Comparison of ENCODE assay signal across 16 cellular contexts in genomic region chr3:121648219-121648958, GRCh38. TPM values are rescaled to one million over a fixed set of nuclear protein-coding genes. Genes with fewer than 3 reads are reported as not detected.
A peak's percentile ranks its signal among the peaks of the same experiment; 100 is the strongest.
DNase-seq lines count a peak whose midpoint lies in the region; ATAC-seq, FAIRE-seq and TF ChIP-seq lines count a peak whose summit lies in the region.
"Had no signal": no experiment of that assay in that cellular context is flagged by ENCODE, and none has a peak within 500 bp of the region (broad histone marks: within the 10 kb centered on the region; RNA-seq: fewer than 3 reads in every experiment).

No MANE protein-coding gene starts in this region.

- TF ChIP-seq EP300 in H1 (IDR thresholded peaks at IDR 0.05; ENCODE audit: borderline replicate concordance in 1 of 2, low read depth in 2 of 2, low read length in 2 of 2) (no peak), suprapubic skin (IDR thresholded peaks at IDR 0.05) (no peak)

- H2AFZ ChIP-seq in H1 (ENCODE audit: low read length) = 0 out of 2 replicates have a peak overlapping the region, but pooled peaks have one; percentile 14

- CTCF ChIA-PET in H1 (lab: Charles Lee; ENCODE audit: partially characterized antibody) = interaction anchor here (1.2 to 1.6 kb wide), 3 partner anchors 62 to 96 kb away, joined by 3 to 4 read pairs (median 3); no protein-coding TSS in a partner anchor

- POLR2A ChIA-PET in H1 (lab: Charles Lee; ENCODE audit: partially characterized antibody) = no interaction called here

- no peak overlapping the region for H4K8ac ChIP-seq in H1 (ENCODE audit: extremely low read depth, insufficient read depth, low read length)

- TF ChIP-seq POLR2A in H1 (IDR thresholded peaks at IDR 0.05; ENCODE audit: control extremely low read depth in 1 of 2, low read depth in 2 of 2, low read length in 2 of 2) (no peak), suprapubic skin (IDR thresholded peaks at IDR 0.05) (no peak)

- H2BK12ac ChIP-seq in H1 (ENCODE audit: low read depth, low read length) = no peak overlapping the region

- H2AK5ac ChIP-seq in H1 (ENCODE audit: low read depth, low read length) = no peak overlapping the region

- TF ChIP-seq RAD21 in H1 (IDR thresholded peaks at IDR 0.05 in 1 of 2, conservative IDR thresholded peaks at IDR 0.05 in 1 of 2; ENCODE audit: low read depth in 2 of 2, low read length in 2 of 2) = peak; percentile 26 to 33; a peak in 3 of 4 replicates

- H3K56ac ChIP-seq in H1 (replicated peaks; ENCODE audit: insufficient read length, low read depth, low read length) = no peak overlapping the region

- DNase-seq in NCI-H446 treated with DMSO at 0.1 percent for 48 hours (lab: John Stamatoyannopoulos, UW) (peak; percentile 98), H1 (ENCODE audit: low read depth in 1 of 2, low spot score in 2 of 2) (no peak), left lobe of liver (ENCODE audit: low spot score) (peak; percentile 52), suprapubic skin (ENCODE audit: low spot score in 2 of 2) (no peak), COLO668 (lab: John Stamatoyannopoulos, UW; ENCODE audit: unreplicated experiment) (no peak), DMS153 treated with DMSO at 0.1 percent for 48 hours (lab: John Stamatoyannopoulos, UW; ENCODE audit: unreplicated experiment) (no peak)
- DNase-seq: activated CD4-positive, alpha-beta T cell treated with anti-CD3 and anti-CD28 coated beads for 4 hours; activated T-cell treated with anti-CD3 and anti-CD28 coated beads for 4 hours; MG63; SHP77 had no signal

- H3K23ac ChIP-seq in H1 (ENCODE audit: insufficient read length) = no peak overlapping the region

- ATAC-seq in left lobe of liver = peak; percentile 95
- no peak for ATAC-seq in GM18870 (IDR thresholded peaks at IDR 0.05; ENCODE audit: unreplicated experiment)
- ATAC-seq: activated naive CD4-positive, alpha-beta T cell treated with anti-CD3 and anti-CD28 coated beads, Interleukin-2, amount 50 U/mL, for 72 hours had no signal

- 89% methylated on average over 6 of the region's 6 CpGs; no CpG with 5 or more reads in 1 of the 2 experiments for WGBS in H1 (ENCODE audit: extremely low coverage in 1 of 2, insufficient coverage in 1 of 2, insufficient read length in 1 of 2, insufficient replicate concordance in 2 of 2, low coverage in 1 of 2, low lambda C conversion rate in 2 of 2, missing lambda C conversion rate in 1 of 2), 2 experiments
- WGBS in suprapubic skin = 56% methylated on average over 6 of the region's 6 CpGs

- H3K27ac ChIP-seq in H1 (ENCODE audit: low read depth, low read length) (no peak overlapping the region), suprapubic skin (peak overlapping the region; percentile 25)

- H2BK120ac ChIP-seq in H1 (replicated peaks; ENCODE audit: low read depth, low read length) = no peak overlapping the region

- H3K79me2 ChIP-seq in H1 (ENCODE audit: control insufficient read depth in 1 of 2, insufficient read depth in 2 of 2, low read length in 2 of 2) = no peaks in the 10 kb centered on the region

- H3K4me3 ChIP-seq in H1 (ENCODE audit: extremely low read depth in 1 of 4, insufficient read depth in 2 of 4, low read depth in 3 of 4, low read length in 4 of 4) = no peak overlapping the region
- no peak overlapping the region for H3K4me3 ChIP-seq in suprapubic skin
- H3K4me3 ChIP-seq: MG63 had no signal

- no peak for TF ChIP-seq CTCF in H1 (IDR thresholded peaks at IDR 0.05; ENCODE audit: control extremely low read depth in 1 of 3, insufficient read depth in 1 of 3, low read depth in 1 of 3, low read length in 3 of 3)
- no peak for TF ChIP-seq CTCF in suprapubic skin (IDR thresholded peaks at IDR 0.05)

- H3K4me1 ChIP-seq in H1 (replicated peaks in 1 of 4; ENCODE audit: control insufficient read depth in 3 of 4, insufficient read depth in 4 of 4, low read length in 3 of 4) = peaks cover 0 to 4% (median 0%) of the 10 kb centered on the region in 4 experiments; a peak in 2 of 7 replicates
- peaks cover 13% of the 10 kb centered on the region for H3K4me1 ChIP-seq in suprapubic skin

- H3K9me3 ChIP-seq in H1 (ENCODE audit: insufficient read depth in 2 of 2, low read depth in 1 of 2, low read length in 1 of 2) = no peaks in the 10 kb centered on the region
- H3K9me3 ChIP-seq in suprapubic skin = no peaks in the 10 kb centered on the region
- H3K9me3 ChIP-seq: MG63 had no signal

- no peak overlapping the region for H4K91ac ChIP-seq in H1 (replicated peaks; ENCODE audit: insufficient read length, low read length)

- no peak overlapping the region for H3K18ac ChIP-seq in H1 (ENCODE audit: extremely low read depth, low read length)

- no peaks in the 10 kb centered on the region for H3K36me3 ChIP-seq in H1 (ENCODE audit: control insufficient read depth in 2 of 4, insufficient read depth in 4 of 4, low read length in 3 of 4)
- no peaks in the 10 kb centered on the region for H3K36me3 ChIP-seq in suprapubic skin
- H3K36me3 ChIP-seq: MG63 had no signal

- FAIRE-seq in H1 (lab: Jason Lieb, UNC) = no peak
- FAIRE-seq: GM12892 had no signal

- H3K79me1 ChIP-seq in H1 (ENCODE audit: low read depth, low read length) = no peaks in the 10 kb centered on the region

- no peak overlapping the region for H4K5ac ChIP-seq in H1 (ENCODE audit: insufficient read length, low read depth, low read length)

- H3K27me3 ChIP-seq in H1 (replicated peaks in 1 of 4; ENCODE audit: control insufficient read depth in 3 of 4, extremely low read depth in 1 of 4, insufficient read depth in 3 of 4, low read length in 3 of 4) = no peaks in the 10 kb centered on the region
- H3K27me3 ChIP-seq in suprapubic skin = no peaks in the 10 kb centered on the region

- H3K23me2 ChIP-seq in H1 (ENCODE audit: low read depth, low read length) = no peaks in the 10 kb centered on the region

- H4K20me1 ChIP-seq in H1 (replicated peaks in 1 of 2; ENCODE audit: control insufficient read depth in 1 of 2, insufficient read depth in 2 of 2, low read length in 2 of 2) = no peaks in the 10 kb centered on the region

- no peak overlapping the region for H3K4me2 ChIP-seq in H1 (ENCODE audit: insufficient read depth in 1 of 2, low read depth in 2 of 2, low read length in 2 of 2)

- H2BK20ac ChIP-seq in H1 (ENCODE audit: low read length) = no peak overlapping the region

- no peak overlapping the region for H3K9ac ChIP-seq in H1 (replicated peaks in 1 of 4; ENCODE audit: extremely low read depth in 1 of 4, low read depth in 3 of 4, low read length in 3 of 4)

- no peak overlapping the region for H2BK5ac ChIP-seq in H1 (ENCODE audit: low read depth, low read length)

- H3K4ac ChIP-seq in H1 (replicated peaks; ENCODE audit: insufficient read length, low read depth, low read length) = no peak overlapping the region

- no peak overlapping the region for H2BK15ac ChIP-seq in H1 (ENCODE audit: low read length)

- no peak overlapping the region for H3K14ac ChIP-seq in H1 (ENCODE audit: insufficient read length)

TF ChIP-seq in H1, 55 proteins besides CTCF, POLR2A, EP300 and RAD21 (continues in another document):
- TF ChIP-seq KDM1A (IDR thresholded peaks at IDR 0.05; ENCODE audit: borderline replicate concordance, low read length) (no peak), SP1 (IDR thresholded peaks at IDR 0.05; ENCODE audit: low read depth, low read length) (no peak), PHF8 (conservative IDR thresholded peaks at IDR 0.05; ENCODE audit: low read depth, low read length) (no peak), EGR1 (IDR thresholded peaks at IDR 0.05; ENCODE audit: borderline replicate concordance, low read depth, low read length) (no peak), TCF12 (IDR thresholded peaks at IDR 0.05; ENCODE audit: low read depth, low read length) (no peak), SRF (IDR thresholded peaks at IDR 0.05; ENCODE audit: low read depth, low read length) (no peak), BACH1 (IDR thresholded peaks at IDR 0.05; ENCODE audit: low read length) (no peak), SIN3A (conservative IDR thresholded peaks at IDR 0.05 in 1 of 2, IDR thresholded peaks at IDR 0.05 in 1 of 2; ENCODE audit: low read depth in 1 of 2, low read length in 2 of 2) (no peak), HDAC6 (IDR thresholded peaks at IDR 0.05; ENCODE audit: low read depth, low read length) (no peak), SIRT6 (IDR thresholded peaks at IDR 0.05; ENCODE audit: low read length) (no peak)

RNA-seq across cellular contexts. Expression of gene HCLS1, which starts 12.3 kb away (rescaled TPM):
- total RNA-seq in H1 (2021; fragmentation: NEBNext Ultra II Directional; extraction: Animal tissue kit (Norgen Biotek cat#: 25700)) = 0.86 and 1.3 TPM in 2 replicates
- 0.46 and 0.53 TPM in 2 replicates for polyA plus RNA-seq in H1 (2011; rRNA removed)
- polyA plus RNA-seq in H1 (2011; cell fraction: cytosol; rRNA removed) = 0.87 TPM
- polyA plus RNA-seq in H1 (2011; cell fraction: nucleus; rRNA removed) = 0.70 TPM
- 0.70 to 1.0 TPM (median 0.92 TPM) in 4 replicates for polyA plus RNA-seq in H1 (2012, experiment 1 of 2)
- 0.16 TPM for polyA plus RNA-seq in H1 (2012, experiment 2 of 2)
- 1.3 TPM for polyA plus RNA-seq in H1 (2013, experiment 1 of 2)
- polyA plus RNA-seq in H1 (2013, experiment 2 of 2) = 1.2 TPM
- polyA minus RNA-seq in H1 (2011; rRNA and poly(A)+ RNA removed) = 0.44 and 0.56 TPM in 2 replicates
- polyA minus RNA-seq in H1 (2011; cell fraction: cytosol; rRNA and poly(A)+ RNA removed) = not detected
- 0.70 TPM for polyA minus RNA-seq in H1 (2011; cell fraction: nucleus; rRNA and poly(A)+ RNA removed)
- total RNA-seq in left lobe of liver (15.4 TPM), suprapubic skin (10 to 100 TPM in 3 of 4 donors, 1 to 10 TPM in 1; 7.2 to 20.3 (median 11.8) TPM)

RNA-seq across cellular contexts. Expression of gene FBXO40, which starts 55.2 kb away (rescaled TPM):
- total RNA-seq in H1 (2021; fragmentation: NEBNext Ultra II Directional; extraction: Animal tissue kit (Norgen Biotek cat#: 25700)) = 0.06 TPM in 1 of 2 replicates, not detected in the other
- polyA plus RNA-seq in H1 (2011; rRNA removed) = 0.03 and 0.05 TPM in 2 replicates
- polyA plus RNA-seq in H1 (2011; cell fraction: cytosol; rRNA removed) = 0.04 TPM
- 0.07 TPM for polyA plus RNA-seq in H1 (2011; cell fraction: nucleus; rRNA removed)
- 0.03 to 0.05 TPM (median 0.05 TPM) in 3 of 4 replicates, not detected in the other for polyA plus RNA-seq in H1 (2012, experiment 1 of 2)
- not detected for polyA plus RNA-seq in H1 (2012, experiment 2 of 2)
- polyA plus RNA-seq in H1 (2013, experiment 1 of 2) = 0.02 TPM
- 0.04 TPM for polyA plus RNA-seq in H1 (2013, experiment 2 of 2)
- polyA minus RNA-seq in H1 (2011; rRNA and poly(A)+ RNA removed) = 0.22 and 0.25 TPM in 2 replicates
- polyA minus RNA-seq in H1 (2011; cell fraction: cytosol; rRNA and poly(A)+ RNA removed) = not detected
- polyA minus RNA-seq in H1 (2011; cell fraction: nucleus; rRNA and poly(A)+ RNA removed) = not detected
- 0.03 TPM for total RNA-seq in left lobe of liver
- under 1 TPM in 1 of 4 donors, not detected in 3; 0.11 TPM for total RNA-seq in suprapubic skin
- total RNA-seq: activated naive CD4-positive, alpha-beta T cell treated with anti-CD3 and anti-CD28 coated beads, Interleukin-2, amount 50 U/mL, for 72 hours; lung microvascular endothelial cell had no signal
- polyA plus RNA-seq: CD14-positive monocyte, esophagus had no signal

Comparison
In these comparisons a context has a peak if more than half of its experiments do, and no peak if none do; other contexts are left out.
1. DNase-seq: peak in NCI-H446 treated with DMSO at 0.1 percent for 48 hours (single experiment) and left lobe of liver (single experiment); none in H1 (0 of 2), suprapubic skin (0 of 2), COLO668 (single experiment) and DMS153 treated with DMSO at 0.1 percent for 48 hours (single experiment).